In genomic region chr4:2858451-2859217, GRCh38 we compare ENCODE assay signal across 1 cellular context.
TF ChIP-seq lines count a peak whose summit lies in the region.

No MANE protein-coding gene starts in this region.

TF ChIP-seq in K562, 482 proteins besides CTCF, POLR2A, EP300 and RAD21 (continued from another document and continues in another):
- peak; percentile 27; the same call in 1 of the 2 replicates for TF ChIP-seq ARID3A (IDR thresholded peaks at IDR 0.05; ENCODE audit: borderline replicate concordance, low read depth, low read length)
- no peak for TF ChIP-seq MGA (IDR thresholded peaks at IDR 0.05)
- no peak for TF ChIP-seq RBM39 (optimal IDR thresholded peaks at IDR 0.05; ENCODE audit: low read depth, low read length)
- TF ChIP-seq ZNF639 (CRISPR knock-in tag; conservative IDR thresholded peaks at IDR 0.05 in 1 of 2, IDR thresholded peaks at IDR 0.05 in 1 of 2): no peak
- TF ChIP-seq KLF16 (IDR thresholded peaks at IDR 0.05): peak; percentile 75; the same call in 1 of the 2 replicates
- TF ChIP-seq CHCHD3 (CRISPR knock-in tag; IDR thresholded peaks at IDR 0.05): no peak
- TF ChIP-seq CBX1 (IDR thresholded peaks at IDR 0.05; ENCODE audit: low read depth): no peak
- peak in 1 of 2 experiments; percentile 34; a peak in 1 of 3 replicates for TF ChIP-seq CBX3 (IDR thresholded peaks at IDR 0.05; ENCODE audit: borderline replicate concordance in 1 of 2, low read length in 2 of 2)
- TF ChIP-seq GATA2 (CRISPR knock-in tag; IDR thresholded peaks at IDR 0.05): peak; percentile 59; the same call in 1 of the 2 replicates
- peak; percentile 23; the same call in 1 of the 2 replicates for TF ChIP-seq NFIC (IDR thresholded peaks at IDR 0.05)
- no peak for TF ChIP-seq ZNF77 (CRISPR knock-in tag; IDR thresholded peaks at IDR 0.05)
- TF ChIP-seq HSF4 (CRISPR knock-in tag; IDR thresholded peaks at IDR 0.05; ENCODE audit: borderline replicate concordance): no peak
- no peak for TF ChIP-seq HMG20A (CRISPR knock-in tag; conservative IDR thresholded peaks at IDR 0.05)
- TF ChIP-seq CBX8 (IDR thresholded peaks at IDR 0.05; ENCODE audit: borderline replicate concordance, extremely low read depth, low read depth, low read length, poor library complexity, severe bottlenecking): no peak
- no peak for TF ChIP-seq SMC3 (conservative IDR thresholded peaks at IDR 0.05; ENCODE audit: insufficient read depth, low read depth, low read length)
- TF ChIP-seq ZNF184 (CRISPR knock-in tag; IDR thresholded peaks at IDR 0.05): no peak
- TF ChIP-seq MLLT1 (IDR thresholded peaks at IDR 0.05): no peak
- TF ChIP-seq CREB5 (CRISPR knock-in tag; IDR thresholded peaks at IDR 0.05): no peak
- no peak for TF ChIP-seq GTF2A2 (tag; IDR thresholded peaks at IDR 0.05)
- TF ChIP-seq ZNF780A (CRISPR knock-in tag; IDR thresholded peaks at IDR 0.05): no peak
- TF ChIP-seq EHMT2 (IDR thresholded peaks at IDR 0.05): peak; percentile 61; the same call in 1 of the 2 replicates
- no peak for TF ChIP-seq ZNF699 (CRISPR knock-in tag; IDR thresholded peaks at IDR 0.05; ENCODE audit: insufficient replicate concordance)
- TF ChIP-seq POLR2AphosphoS5 (IDR thresholded peaks at IDR 0.05; ENCODE audit: control insufficient read depth, insufficient read depth, low read depth, low read length): peak; percentile 33; the same call in 1 of the 2 replicates
- TF ChIP-seq POLR2B (IDR thresholded peaks at IDR 0.05; ENCODE audit: low read depth, partially characterized antibody): no peak
- TF ChIP-seq FOXM1 (IDR thresholded peaks at IDR 0.05; ENCODE audit: low read depth): peak; percentile 29; the same call in 1 of the 2 replicates
- no peak for TF ChIP-seq FOXM1 (CRISPR knock-in tag; IDR thresholded peaks at IDR 0.05; ENCODE audit: low read depth)
- peak in 1 of 2 experiments; percentile 34; a peak in 1 of 4 replicates for TF ChIP-seq FOXK2 (conservative IDR thresholded peaks at IDR 0.05 in 1 of 2, IDR thresholded peaks at IDR 0.05 in 1 of 2; ENCODE audit: low read depth in 2 of 2)
- TF ChIP-seq MTA3 (IDR thresholded peaks at IDR 0.05; ENCODE audit: borderline replicate concordance): no peak
- TF ChIP-seq EP400 (IDR thresholded peaks at IDR 0.05): no peak
